Comparison of ENCODE assay signal across 1 cellular context in genomic region chr12:56190695-56191155, GRCh38.
TF ChIP-seq lines count a peak whose summit lies in the region.

No MANE protein-coding gene starts in this region.

TF ChIP-seq in GM12878, 131 proteins besides CTCF, POLR2A, EP300 and RAD21:
- TF ChIP-seq WRNIP1 (IDR thresholded peaks at IDR 0.05; ENCODE audit: borderline replicate concordance, low read depth, low read length) (no peak), ZBTB4 (CRISPR knock-in tag; IDR thresholded peaks at IDR 0.05) (no peak), SKIL (IDR thresholded peaks at IDR 0.05; ENCODE audit: low read depth, poor library complexity, severe bottlenecking) (no peak), E4F1 (IDR thresholded peaks at IDR 0.05; ENCODE audit: borderline replicate concordance, partially characterized antibody) (no peak), RELA (IDR thresholded peaks at IDR 0.05; ENCODE audit: borderline replicate concordance, partially characterized antibody) (no peak), NRF1 (conservative IDR thresholded peaks at IDR 0.05; ENCODE audit: low read depth, low read length) (no peak)
